ENCODE assay signal across 1 cellular context in genomic region chr12:53230971-53231858, GRCh38.
A peak's percentile ranks its signal among the peaks of the same experiment; 100 is the strongest.
TF ChIP-seq lines count a peak whose summit lies in the region.

No MANE protein-coding gene starts in this region.

TF ChIP-seq in H1, 55 proteins besides CTCF, POLR2A, EP300 and RAD21:
- TF ChIP-seq RFX5 (IDR thresholded peaks at IDR 0.05; ENCODE audit: borderline replicate concordance, low read depth, low read length) (no peak), ASH2L (IDR thresholded peaks at IDR 0.05; ENCODE audit: low read length) (no peak), RXRA (IDR thresholded peaks at IDR 0.05; ENCODE audit: insufficient read depth, low read depth, low read length) (no peak), JUND (IDR thresholded peaks at IDR 0.05; ENCODE audit: low read length) (no peak), SUZ12 (IDR thresholded peaks at IDR 0.05; ENCODE audit: low read length) (0 out of 2 replicates have a peak, but pooled peaks have one; percentile 19), POLR2AphosphoS5 (IDR thresholded peaks at IDR 0.05; ENCODE audit: low read depth, low read length) (no peak), CBX8 (IDR thresholded peaks at IDR 0.05; ENCODE audit: borderline replicate concordance, low read depth, low read length) (no peak), SIN3A (conservative IDR thresholded peaks at IDR 0.05 in 1 of 2, IDR thresholded peaks at IDR 0.05 in 1 of 2; ENCODE audit: low read depth in 1 of 2, low read length in 2 of 2) (0 out of 4 replicates have a peak, but pooled peaks of 1 of the 2 experiments have one; percentile 1), TBP (IDR thresholded peaks at IDR 0.05; ENCODE audit: low read depth, low read length) (no peak), KDM1A (IDR thresholded peaks at IDR 0.05; ENCODE audit: borderline replicate concordance, low read length) (0 out of 2 replicates have a peak, but pooled peaks have one; percentile 34), SP4 (IDR thresholded peaks at IDR 0.05; ENCODE audit: low read length) (no peak), CHD1 (IDR thresholded peaks at IDR 0.05; ENCODE audit: low read depth, low read length) (no peak), SIX5 (IDR thresholded peaks at IDR 0.05; ENCODE audit: low read depth, low read length) (no peak), PHF8 (conservative IDR thresholded peaks at IDR 0.05; ENCODE audit: low read depth, low read length) (no peak), TAF1 (IDR thresholded peaks at IDR 0.05; ENCODE audit: low read depth, low read length) (no peak), TCF12 (IDR thresholded peaks at IDR 0.05; ENCODE audit: low read depth, low read length) (no peak)
